Comparison of ENCODE assay signal across 17 cellular contexts in genomic region chr13:94706101-94706853, GRCh38. TPM values are rescaled to one million over a fixed set of nuclear protein-coding genes. Genes with fewer than 3 reads are reported as not detected.
DNase-seq lines count a peak whose midpoint lies in the region; ATAC-seq and TF ChIP-seq lines count a peak whose summit lies in the region.
"Had no signal": no experiment of that assay in that cellular context is flagged by ENCODE, and none has a peak within 500 bp of the region (broad histone marks: within the 10 kb centered on the region; RNA-seq: fewer than 3 reads in every experiment).

No MANE protein-coding gene starts in this region.

- POLR2A ChIA-PET in WTC11 (lab: Charles Lee), result interaction anchor here (0.7 to 1.6 kb wide), 2 partner anchors 21 to 262 kb away, joined by 5 to 7 read pairs; no protein-coding TSS in a partner anchor
- POLR2A ChIA-PET in RWPE1 (lab: Yijun Ruan, JAX; ENCODE audit: low non-redundant PET), result no interaction called here

- H3K27me3 ChIP-seq in iPS-18a (ENCODE audit: control insufficient read depth, insufficient read depth, low read length) (peaks cover 88% of the 10 kb centered on the region), brain microvascular endothelial cell (replicated peaks) (peaks cover 92% of the 10 kb centered on the region)

- H3K4me3 ChIP-seq in iPS-18a (ENCODE audit: low read length) (peak overlapping the region; percentile 81), brain microvascular endothelial cell (ENCODE audit: low read depth, low read length) (no peak overlapping the region)
- H3K4me3 ChIP-seq: mucosa of descending colon, right lobe of liver had no signal

- H3K9me3 Mint-ChIP-seq in activated naive CD4-positive, alpha-beta T cell treated with anti-CD3 and anti-CD28 coated beads, Interleukin-2, amount 50 U/mL, for 24 hours, result peaks cover 14% of the 10 kb centered on the region
- H3K9me3 Mint-ChIP-seq in WTC11, result no peaks in the 10 kb centered on the region

- H3K4me1 Mint-ChIP-seq in activated naive CD4-positive, alpha-beta T cell treated with anti-CD3 and anti-CD28 coated beads, Interleukin-2, amount 50 U/mL, for 24 hours, result peaks cover 13% of the 10 kb centered on the region
- H3K4me1 Mint-ChIP-seq in WTC11, result peaks cover 69% of the 10 kb centered on the region

- CTCF ChIA-PET in WTC11 (lab: Charles Lee), result no interaction called here
- CTCF ChIA-PET in RWPE1 (lab: Yijun Ruan, JAX), result interaction anchor here (0.7 kb wide), 1 partner anchor 1160 kb away, joined by 4 read pairs; no protein-coding TSS in a partner anchor

- H3K4me1 ChIP-seq in iPS-18a (ENCODE audit: control insufficient read depth, low read depth, low read length), result peaks cover 63% of the 10 kb centered on the region

- peaks cover 7% of the 10 kb centered on the region for H3K36me3 Mint-ChIP-seq in activated naive CD4-positive, alpha-beta T cell treated with anti-CD3 and anti-CD28 coated beads, Interleukin-2, amount 50 U/mL, for 24 hours
- H3K36me3 Mint-ChIP-seq in WTC11, result no peaks in the 10 kb centered on the region

- H3K36me3 ChIP-seq in iPS-18a (ENCODE audit: control insufficient read depth, low read depth, low read length), result no peaks in the 10 kb centered on the region
- H3K36me3 ChIP-seq in brain microvascular endothelial cell (replicated peaks), result no peaks in the 10 kb centered on the region
- H3K36me3 ChIP-seq: right lobe of liver had no signal

- DNase-seq in activated naive CD4-positive, alpha-beta T cell treated with anti-CD3 and anti-CD28 coated beads, Interleukin-2, amount 50 U/mL, for 16 hours, result no peak
- DNase-seq in WTC11 (ENCODE audit: low spot score), result no peak
- no peak for DNase-seq in hypothalamus (lab: John Stamatoyannopoulos, UW)
- no peak for DNase-seq in RWPE1 (ENCODE audit: low spot score)
- no peak for DNase-seq in brain microvascular endothelial cell
- DNase-seq in NK-92 (lab: John Stamatoyannopoulos, UW; ENCODE audit: unreplicated experiment), result no peak
- DNase-seq: cortex of kidney; DND-41; foreskin fibroblast; KG1; left ventricle myocardium superior; mucosa of descending colon; right lobe of liver; stimulated activated naive CD4-positive, alpha-beta T cell treated with Interleukin-2 at 50 U/mL for 16 hours; trophoblast cell had no signal

- no peak for ATAC-seq in WTC11
- ATAC-seq: left ventricle myocardium superior, mucosa of descending colon, right lobe of liver had no signal

- TF ChIP-seq CTCF in WTC11 (IDR thresholded peaks at IDR 0.05) (no peak), RWPE1 (conservative IDR thresholded peaks at IDR 0.05; ENCODE audit: low read depth) (no peak), brain microvascular endothelial cell (IDR thresholded peaks at IDR 0.05; ENCODE audit: low read depth, low read length, missing control alignments) (no peak)

- H3K9me3 ChIP-seq in iPS-18a (ENCODE audit: control insufficient read depth, low read depth, low read length), result no peaks in the 10 kb centered on the region
- H3K9me3 ChIP-seq: mucosa of descending colon, right lobe of liver had no signal

- H3K9ac ChIP-seq in iPS-18a (ENCODE audit: low read length), result peak overlapping the region; percentile 16

- H3K27ac ChIP-seq in iPS-18a (ENCODE audit: low read length) (no peak overlapping the region), RWPE1 (no peak overlapping the region), brain microvascular endothelial cell (no peak overlapping the region)
- H3K27ac ChIP-seq: right lobe of liver had no signal

- no peak overlapping the region for H3K4me3 Mint-ChIP-seq in activated naive CD4-positive, alpha-beta T cell treated with anti-CD3 and anti-CD28 coated beads, Interleukin-2, amount 50 U/mL, for 24 hours
- peak overlapping the region; percentile 79 for H3K4me3 Mint-ChIP-seq in WTC11

- in situ Hi-C loops in brain microvascular endothelial cell (cut with HindIII; ENCODE audit: low pct_ligation_motif_present, low sequenced_read_pairs), result no loop called here

- peak overlapping the region; percentile 23 for H3K27ac Mint-ChIP-seq in activated naive CD4-positive, alpha-beta T cell treated with anti-CD3 and anti-CD28 coated beads, Interleukin-2, amount 50 U/mL, for 24 hours
- no peak overlapping the region for H3K27ac Mint-ChIP-seq in WTC11

- peaks cover 68% of the 10 kb centered on the region for H3K27me3 Mint-ChIP-seq in activated naive CD4-positive, alpha-beta T cell treated with anti-CD3 and anti-CD28 coated beads, Interleukin-2, amount 50 U/mL, for 24 hours
- peaks cover 96% of the 10 kb centered on the region for H3K27me3 Mint-ChIP-seq in WTC11 (ENCODE audit: low read depth)

TF ChIP-seq in WTC11, 78 proteins besides CTCF, POLR2A, EP300 and RAD21:
- TF ChIP-seq, protein P1, sequence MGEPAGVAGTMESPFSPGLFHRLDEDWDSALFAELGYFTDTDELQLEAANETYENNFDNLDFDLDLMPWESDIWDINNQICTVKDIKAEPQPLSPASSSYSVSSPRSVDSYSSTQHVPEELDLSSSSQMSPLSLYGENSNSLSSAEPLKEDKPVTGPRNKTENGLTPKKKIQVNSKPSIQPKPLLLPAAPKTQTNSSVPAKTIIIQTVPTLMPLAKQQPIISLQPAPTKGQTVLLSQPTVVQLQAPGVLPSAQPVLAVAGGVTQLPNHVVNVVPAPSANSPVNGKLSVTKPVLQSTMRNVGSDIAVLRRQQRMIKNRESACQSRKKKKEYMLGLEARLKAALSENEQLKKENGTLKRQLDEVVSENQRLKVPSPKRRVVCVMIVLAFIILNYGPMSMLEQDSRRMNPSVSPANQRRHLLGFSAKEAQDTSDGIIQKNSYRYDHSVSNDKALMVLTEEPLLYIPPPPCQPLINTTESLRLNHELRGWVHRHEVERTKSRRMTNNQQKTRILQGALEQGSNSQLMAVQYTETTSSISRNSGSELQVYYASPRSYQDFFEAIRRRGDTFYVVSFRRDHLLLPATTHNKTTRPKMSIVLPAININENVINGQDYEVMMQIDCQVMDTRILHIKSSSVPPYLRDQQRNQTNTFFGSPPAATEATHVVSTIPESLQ (CRISPR knock-in tag; IDR thresholded peaks at IDR 0.05), result no peak
- TF ChIP-seq CREB1 (CRISPR knock-in tag; IDR thresholded peaks at IDR 0.05) (no peak), SMAD3 (CRISPR knock-in tag; IDR thresholded peaks at IDR 0.05; ENCODE audit: borderline replicate concordance) (no peak), RORB (CRISPR knock-in tag; IDR thresholded peaks at IDR 0.05) (no peak), ZNF671 (CRISPR knock-in tag; IDR thresholded peaks at IDR 0.05) (no peak), ZSCAN18 (CRISPR knock-in tag; IDR thresholded peaks at IDR 0.05) (no peak)
- TF ChIP-seq, protein P2, sequence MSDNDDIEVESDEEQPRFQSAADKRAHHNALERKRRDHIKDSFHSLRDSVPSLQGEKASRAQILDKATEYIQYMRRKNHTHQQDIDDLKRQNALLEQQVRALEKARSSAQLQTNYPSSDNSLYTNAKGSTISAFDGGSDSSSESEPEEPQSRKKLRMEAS (CRISPR knock-in tag; IDR thresholded peaks at IDR 0.05), result 0 out of 2 replicates have a peak, but pooled peaks have one; percentile 9

RNA-seq across cellular contexts. Expression of gene SOX21, which starts 6.1 kb away (rescaled TPM):
- total RNA-seq in WTC11 (2021), result 6.4 to 11.4 TPM (median 6.4 TPM) in 3 replicates
- total RNA-seq: left ventricle myocardium superior, mucosa of descending colon, right lobe of liver had no signal
